8 cellular contexts compared by ENCODE assay signal in the genomic region with DNA sequence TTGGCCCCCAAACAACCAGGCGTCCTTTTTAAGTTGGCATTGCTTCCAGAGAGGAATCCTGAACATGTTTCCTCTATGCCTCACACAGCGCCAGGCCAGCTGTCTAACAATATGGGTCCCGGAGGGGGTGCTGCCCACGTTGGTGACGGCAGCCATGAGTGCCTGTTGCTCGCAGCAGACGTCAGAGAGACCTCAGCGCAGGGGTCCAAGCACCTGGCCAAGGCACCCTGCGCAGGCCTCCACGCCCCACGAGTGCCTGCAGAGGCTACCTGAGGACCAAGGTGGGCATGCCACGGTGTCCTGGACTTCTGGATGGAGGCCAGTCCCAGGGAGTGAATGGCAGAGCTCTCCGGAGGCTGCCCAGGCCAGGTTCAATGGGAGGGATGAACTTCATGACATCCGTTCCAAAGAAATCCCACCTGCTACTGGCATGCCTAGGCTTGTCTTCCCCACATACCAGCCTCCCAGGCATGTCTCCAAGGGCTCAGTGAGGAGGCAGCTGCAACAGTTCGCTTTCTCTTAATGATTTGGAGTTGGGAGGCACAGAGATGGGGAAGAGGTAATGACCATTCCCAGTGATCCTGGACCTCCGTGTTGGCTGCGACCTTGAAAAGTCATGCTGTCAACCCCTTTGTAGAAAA. TPM values are rescaled to one million over a fixed set of nuclear protein-coding genes. Genes with fewer than 3 reads are reported as not detected.
DNase-seq lines count a peak whose midpoint lies in the region; ATAC-seq and TF ChIP-seq lines count a peak whose summit lies in the region.

No MANE protein-coding gene starts in this region.

- H3K4me3 ChIP-seq in muscle layer of duodenum (ENCODE audit: low read depth in 1 of 2, low read length in 2 of 2): no peak overlapping the region
- H3K4me3 ChIP-seq in adrenal gland: no peak overlapping the region

- intact Hi-C loops in adrenal gland (cut with DNase I): loop anchor here in 1 of 2 donors (10.0 kb wide), 3 partner anchors 186 to 486 kb away; no protein-coding TSS in a partner anchor

- no peak for ATAC-seq in HG03108 (IDR thresholded peaks at IDR 0.05; ENCODE audit: unreplicated experiment)

- H3K36me3 ChIP-seq in muscle layer of duodenum (ENCODE audit: control insufficient read depth in 1 of 2, insufficient read depth in 2 of 2, low read length in 2 of 2) (no peaks in the 10 kb centered on the region), adrenal gland (replicated peaks in 1 of 2) (no peaks in the 10 kb centered on the region)

- peaks cover 9 to 24% of the 10 kb centered on the region in 2 donors for H3K4me1 ChIP-seq in muscle layer of duodenum (ENCODE audit: control insufficient read depth in 1 of 2, insufficient read depth in 2 of 2, low read length in 2 of 2)
- peaks cover 14 to 32% of the 10 kb centered on the region in 2 donors for H3K4me1 ChIP-seq in adrenal gland (replicated peaks in 1 of 2)

- TF ChIP-seq CTCF in adrenal gland (IDR thresholded peaks at IDR 0.05): no peak

- H3K9me3 ChIP-seq in muscle layer of duodenum (ENCODE audit: control insufficient read depth in 1 of 2, low read length in 2 of 2) (no peaks in the 10 kb centered on the region), adrenal gland (replicated peaks in 1 of 3) (no peaks in the 10 kb centered on the region)

- no peak for TF ChIP-seq POLR2A in adrenal gland (IDR thresholded peaks at IDR 0.05)

- peak overlapping the region; percentile 93 for H3K27ac ChIP-seq in muscle layer of duodenum (ENCODE audit: low read length)
- H3K27ac ChIP-seq in adrenal gland: peak overlapping the region in 2 of 5 donors; percentile 3 to 77

- DNase-seq in COR-L47 (lab: John Stamatoyannopoulos, UW): peak; percentile 84
- peak; percentile 58 to 74 for DNase-seq in NCI-H187 (lab: John Stamatoyannopoulos, UW)
- peak; percentile 73 for DNase-seq in astrocyte of the hippocampus (ENCODE audit: low read depth, low spot score)
- no peak for DNase-seq in adrenal gland
- no peak for DNase-seq in hepatic stellate cell (ENCODE audit: low spot score)
- no peak for DNase-seq in HCEC 1CT

- H3K27me3 ChIP-seq in muscle layer of duodenum (ENCODE audit: low read depth, low read length) (no peaks in the 10 kb centered on the region), adrenal gland (no peaks in the 10 kb centered on the region)

- 80 to 85% (median 82%) methylated on average over 6 to 17 of the region's 17 CpGs for WGBS in adrenal gland, 4 donors

RNA-seq across cellular contexts. Expression of gene FOXN3, which starts 11.6 kb away (rescaled TPM):
- total RNA-seq in adrenal gland: 100 to 1,000 TPM in 6 of 8 donors, 10 to 100 TPM in 2; 62.2 to 131 (median 105) TPM
- polyA plus RNA-seq in adrenal gland: 10 to 100 TPM; 10.7 to 33.9 (median 22.0) TPM

Comparison
In these comparisons a context has a peak if more than half of its experiments do, and no peak if none do; other contexts are left out.
1. DNase-seq: peak in COR-L47 (single experiment), NCI-H187 (2 of 2) and astrocyte of the hippocampus (single experiment); none in adrenal gland (0 of 7), hepatic stellate cell (single experiment) and HCEC 1CT (single experiment).